Comparison of ENCODE assay signal across 25 cellular contexts in genomic region chr7:157465597-157466348, GRCh38.
A peak's percentile ranks its signal among the peaks of the same experiment; 100 is the strongest.
DNase-seq lines count a peak whose midpoint lies in the region; ATAC-seq and TF ChIP-seq lines count a peak whose summit lies in the region.
"Had no signal": no experiment of that assay in that cellular context is flagged by ENCODE, and none has a peak within 500 bp of the region (broad histone marks: within the 10 kb centered on the region; RNA-seq: fewer than 3 reads in every experiment).

No MANE protein-coding gene starts in this region.

- H3K4me1 Mint-ChIP-seq in activated CD4-positive, alpha-beta T cell treated with anti-CD3 and anti-CD28 coated beads, Interleukin-2, amount 10 ng/mL, durations not matched to agents 7 days and 5 days, result peaks cover 17% of the 10 kb centered on the region
- H3K4me1 Mint-ChIP-seq in activated CD4-positive, alpha-beta T cell treated with anti-CD3 and anti-CD28 coated beads for 36 hours, result peaks cover 10% of the 10 kb centered on the region
- H3K4me1 Mint-ChIP-seq: IgD-negative memory B cell had no signal

- H3K36me3 ChIP-seq in neuron (ENCODE audit: insufficient read depth, low read length) (no peaks in the 10 kb centered on the region), stomach smooth muscle (ENCODE audit: control insufficient read depth in 2 of 2, insufficient read depth in 2 of 2, low read length in 2 of 2) (no peaks in the 10 kb centered on the region)

- POLR2A ChIA-PET in activated CD4-positive, alpha-beta T cell treated with anti-CD3 and anti-CD28 coated beads, Interleukin-2, amount 10 ng/mL, durations not matched to agents 7 days and 5 days (lab: Charles Lee), result no interaction called here
- POLR2A ChIA-PET in activated CD4-positive, alpha-beta T cell treated with anti-CD3 and anti-CD28 coated beads for 36 hours (lab: Charles Lee), result no interaction called here

- no peak overlapping the region for H3K4me3 Mint-ChIP-seq in activated CD4-positive, alpha-beta T cell treated with anti-CD3 and anti-CD28 coated beads, Interleukin-2, amount 10 ng/mL, durations not matched to agents 7 days and 5 days
- H3K4me3 Mint-ChIP-seq in activated CD4-positive, alpha-beta T cell treated with anti-CD3 and anti-CD28 coated beads for 36 hours, result no peak overlapping the region
- H3K4me3 Mint-ChIP-seq: activated T-helper 1 cell treated with anti-CD3 and anti-CD28 coated beads, Interleukin-12 subunit alpha, Interleukin-12 subunit beta, Interleukin-2, Interleukin-4 antibody, amounts not matched to agents 30 ng/mL and 10 ng/mL and 1 ng/mL, durations not matched to agents 14 hours and 24 hours and 36 hours had no signal

- ATAC-seq in activated CD4-positive, alpha-beta T cell treated with anti-CD3 and anti-CD28 coated beads for 36 hours, result no peak
- no peak for ATAC-seq in HG02884 (IDR thresholded peaks at IDR 0.05; ENCODE audit: unreplicated experiment)

- CTCF ChIA-PET in activated CD4-positive, alpha-beta T cell treated with anti-CD3 and anti-CD28 coated beads, Interleukin-2, amount 10 ng/mL, durations not matched to agents 7 days and 5 days (lab: Charles Lee), result no interaction called here
- CTCF ChIA-PET in activated CD4-positive, alpha-beta T cell treated with anti-CD3 and anti-CD28 coated beads for 36 hours (lab: Charles Lee), result no interaction called here

- intact Hi-C loops in activated CD4-positive, alpha-beta T cell treated with anti-CD3 and anti-CD28 coated beads for 36 hours (cut with DNase I, micrococcal nuclease), result no loop called here

- H3K9ac ChIP-seq in stomach smooth muscle (ENCODE audit: low read length in 2 of 2), result no peak overlapping the region

- H3K27me3 Mint-ChIP-seq in activated CD4-positive, alpha-beta T cell treated with anti-CD3 and anti-CD28 coated beads, Interleukin-2, amount 10 ng/mL, durations not matched to agents 7 days and 5 days, result peaks cover 11% of the 10 kb centered on the region
- H3K27me3 Mint-ChIP-seq in activated CD4-positive, alpha-beta T cell treated with anti-CD3 and anti-CD28 coated beads for 36 hours, result no peaks in the 10 kb centered on the region

- H3K9me3 ChIP-seq in neuron (ENCODE audit: low read length) (peaks cover 2% of the 10 kb centered on the region), stomach smooth muscle (ENCODE audit: control insufficient read depth in 2 of 2, low read length in 2 of 2) (no peaks in the 10 kb centered on the region)

- no peak for DNase-seq in activated CD4-positive, alpha-beta T cell treated with anti-CD3 and anti-CD28 coated beads, Interleukin-2, amount 10 ng/mL, durations not matched to agents 7 days and 5 days
- no peak for DNase-seq in activated CD4-positive, alpha-beta T cell treated with anti-CD3 and anti-CD28 coated beads for 36 hours
- DNase-seq in fibroblast of mammary gland (ENCODE audit: low read depth), result peak; percentile 53
- no peak for DNase-seq in NCI-H1417 (lab: John Stamatoyannopoulos, UW)
- no peak for DNase-seq in activated effector memory CD4-positive, alpha-beta T cell treated with anti-CD3 and anti-CD28 coated beads, Interleukin-2, amount 50 U/mL, for 16 hours
- DNase-seq: activated CD4-positive, alpha-beta T cell treated with anti-CD3 and anti-CD28 coated beads for 48 hours; activated CD8-positive, alpha-beta memory T cell treated with anti-CD3 and anti-CD28 coated beads, Interleukin-2, amount 50 U/mL, for 4 hours; activated naive CD4-positive, alpha-beta T cell treated with anti-CD3 and anti-CD28 coated beads, Interleukin-2, amount 50 U/mL, for 16 hours; amniotic stem cell; effector CD8-positive, alpha-beta T cell; HCEC 1CT; kidney glomerular epithelial cell; NCI-H1105; NCI-H1930; NCI-H524; stimulated activated CD4-positive, alpha-beta T cell treated with anti-CD3 and anti-CD28 coated beads, Interleukin-2, amount 100 ng/mL, for 24 hours had no signal

- H3K27ac Mint-ChIP-seq in activated CD4-positive, alpha-beta T cell treated with anti-CD3 and anti-CD28 coated beads, Interleukin-2, amount 10 ng/mL, durations not matched to agents 7 days and 5 days, result peak overlapping the region; percentile 57
- H3K27ac Mint-ChIP-seq in activated CD4-positive, alpha-beta T cell treated with anti-CD3 and anti-CD28 coated beads for 36 hours, result no peak overlapping the region
- H3K27ac Mint-ChIP-seq: activated T-helper 1 cell treated with anti-CD3 and anti-CD28 coated beads, Interleukin-12 subunit alpha, Interleukin-12 subunit beta, Interleukin-2, Interleukin-4 antibody, amounts not matched to agents 30 ng/mL and 10 ng/mL and 1 ng/mL, durations not matched to agents 14 hours and 24 hours and 36 hours; IgD-negative memory B cell had no signal

- H3K4me1 ChIP-seq in neuron (ENCODE audit: insufficient read depth, low read length), result peaks cover 42% of the 10 kb centered on the region
- peaks cover 3% of the 10 kb centered on the region for H3K4me1 ChIP-seq in stomach smooth muscle (ENCODE audit: control insufficient read depth, insufficient read depth, low read length)

- H3K36me3 Mint-ChIP-seq in activated CD4-positive, alpha-beta T cell treated with anti-CD3 and anti-CD28 coated beads, Interleukin-2, amount 10 ng/mL, durations not matched to agents 7 days and 5 days (ENCODE audit: low read depth), result peaks cover 3% of the 10 kb centered on the region
- H3K36me3 Mint-ChIP-seq in activated CD4-positive, alpha-beta T cell treated with anti-CD3 and anti-CD28 coated beads for 36 hours (ENCODE audit: low read depth), result no peaks in the 10 kb centered on the region
- H3K36me3 Mint-ChIP-seq: IgD-negative memory B cell had no signal

- TF ChIP-seq CTCF in fibroblast of mammary gland (conservative IDR thresholded peaks at IDR 0.05; ENCODE audit: control insufficient read depth, insufficient read depth, low read depth, low read length), result no peak

- H3K9me3 Mint-ChIP-seq in activated CD4-positive, alpha-beta T cell treated with anti-CD3 and anti-CD28 coated beads, Interleukin-2, amount 10 ng/mL, durations not matched to agents 7 days and 5 days, result no peaks in the 10 kb centered on the region
- H3K9me3 Mint-ChIP-seq in activated CD4-positive, alpha-beta T cell treated with anti-CD3 and anti-CD28 coated beads for 36 hours (ENCODE audit: low read depth), result no peaks in the 10 kb centered on the region
- H3K9me3 Mint-ChIP-seq: activated T-helper 1 cell treated with anti-CD3 and anti-CD28 coated beads, Interleukin-12 subunit alpha, Interleukin-12 subunit beta, Interleukin-2, Interleukin-4 antibody, amounts not matched to agents 30 ng/mL and 10 ng/mL and 1 ng/mL, durations not matched to agents 14 hours and 24 hours and 36 hours; IgD-negative memory B cell had no signal

- no peak overlapping the region for H2AFZ ChIP-seq in neuron (ENCODE audit: low read depth, low read length)

- H3K4me3 ChIP-seq in fibroblast of mammary gland (ENCODE audit: control insufficient read depth, low read depth, low read length) (no peak overlapping the region), neuron (ENCODE audit: low read length) (peak overlapping the region; percentile 34), stomach smooth muscle (ENCODE audit: low read length in 2 of 2) (peak overlapping the region; percentile 29 to 53)
- H3K4me3 ChIP-seq: smooth muscle cell had no signal

- no peaks in the 10 kb centered on the region for H3K27me3 ChIP-seq in neuron (ENCODE audit: insufficient read depth, low read length)
- peaks cover 16 to 51% of the 10 kb centered on the region in 2 donors for H3K27me3 ChIP-seq in stomach smooth muscle (ENCODE audit: control insufficient read depth in 1 of 2, insufficient read depth in 2 of 2, low read length in 2 of 2)

- no peak overlapping the region for H3K27ac ChIP-seq in stomach smooth muscle (ENCODE audit: low read length)
- H3K27ac ChIP-seq: 22Rv1, epithelial cell of prostate, VCaP had no signal
